In genomic region chr1:187949567-187949966, GRCh38 we compare ENCODE assay signal across 24 cellular contexts.
DNase-seq lines count a peak whose midpoint lies in the region; ATAC-seq, FAIRE-seq and TF ChIP-seq lines count a peak whose summit lies in the region.
"Had no signal": no experiment of that assay in that cellular context is flagged by ENCODE, and none has a peak within 500 bp of the region (broad histone marks: within the 10 kb centered on the region; RNA-seq: fewer than 3 reads in every experiment).

No MANE protein-coding gene starts in this region.

- H3K9ac ChIP-seq in BLaER1, result no peak overlapping the region
- no peak overlapping the region for H3K9ac ChIP-seq in OCI-LY3 (ENCODE audit: low read length)
- no peak overlapping the region for H3K9ac ChIP-seq in K562 (ENCODE audit: insufficient read depth in 1 of 2, low read depth in 2 of 2, low read length in 2 of 2)

- no TSS peak for BruUV-seq in K562 (replicated peaks; lab: Mats Ljungman, UMichigan)

- H3K4me3 ChIP-seq in A549, result no peak overlapping the region
- no peak overlapping the region for H3K4me3 ChIP-seq in BLaER1
- H3K4me3 ChIP-seq in OCI-LY3 (ENCODE audit: low read length), result no peak overlapping the region
- H3K4me3 ChIP-seq in K562, result no peak overlapping the region
- H3K4me3 ChIP-seq: GM12878 had no signal

- FAIRE-seq in A549 (lab: Jason Lieb, UNC) (no peak), K562 (lab: Jason Lieb, UNC) (no peak)
- FAIRE-seq: GM12878, GM12892, GM18507 had no signal

- H3K27ac ChIP-seq in A549, result no peak overlapping the region
- no peak overlapping the region for H3K27ac ChIP-seq in BLaER1
- H3K27ac ChIP-seq in OCI-LY3 (ENCODE audit: low read length), result 0 out of 2 replicates have a peak overlapping the region, but pooled peaks have one; percentile 3
- no peak overlapping the region for H3K27ac ChIP-seq in K562 (ENCODE audit: extremely low read depth, low read depth, low read length)

- H3K36me3 ChIP-seq in BLaER1 (no peaks in the 10 kb centered on the region), OCI-LY3 (replicated peaks; ENCODE audit: low read depth, low read length) (peaks cover 27% of the 10 kb centered on the region), K562 (ENCODE audit: control insufficient read depth, insufficient read depth, low read length) (no peaks in the 10 kb centered on the region)

- TF ChIP-seq RAD21 in A549 (conservative IDR thresholded peaks at IDR 0.05 in 1 of 2, IDR thresholded peaks at IDR 0.05 in 1 of 2) (no peak), K562 (CRISPR knock-in tag; conservative IDR thresholded peaks at IDR 0.05 in 1 of 2, IDR thresholded peaks at IDR 0.05 in 1 of 2) (no peak)

- H3K4me1 ChIP-seq in A549, result no peaks in the 10 kb centered on the region
- H3K4me1 ChIP-seq in BLaER1, result peaks cover 6% of the 10 kb centered on the region; the same call in 1 of the 2 replicates
- peaks cover 19% of the 10 kb centered on the region for H3K4me1 ChIP-seq in OCI-LY3 (ENCODE audit: low read length)
- no peaks in the 10 kb centered on the region for H3K4me1 ChIP-seq in K562 (replicated peaks in 1 of 2; ENCODE audit: control insufficient read depth in 2 of 2, insufficient read depth in 2 of 2, low read length in 2 of 2)

- no peaks in the 10 kb centered on the region for H4K20me1 ChIP-seq in BLaER1
- no peaks in the 10 kb centered on the region for H4K20me1 ChIP-seq in OCI-LY3 (ENCODE audit: insufficient read depth, low read length)
- no peaks in the 10 kb centered on the region for H4K20me1 ChIP-seq in K562 (replicated peaks; ENCODE audit: control insufficient read depth, insufficient read depth, low read length)

- no peaks in the 10 kb centered on the region for H3K79me2 ChIP-seq in OCI-LY3 (ENCODE audit: low read length)
- no peaks in the 10 kb centered on the region for H3K79me2 ChIP-seq in K562 (ENCODE audit: control insufficient read depth, insufficient read depth, low read length)

- intact Hi-C loops in K562 (cut with micrococcal nuclease), result no loop called here

- no peaks in the 10 kb centered on the region for H3K27me3 ChIP-seq in BLaER1
- H3K27me3 ChIP-seq in OCI-LY3 (ENCODE audit: low read depth, low read length), result no peaks in the 10 kb centered on the region
- no peaks in the 10 kb centered on the region for H3K27me3 ChIP-seq in K562 (ENCODE audit: control insufficient read depth in 2 of 2, insufficient read depth in 2 of 2, low read length in 2 of 2)

- TF ChIP-seq EP300 in A549 (IDR thresholded peaks at IDR 0.05), result no peak
- no peak for TF ChIP-seq EP300 in K562 (IDR thresholded peaks at IDR 0.05; ENCODE audit: low read length)

- H3K9me1 ChIP-seq in K562 (ENCODE audit: control insufficient read depth, insufficient read depth, low read length), result no peaks in the 10 kb centered on the region

- no peak for ATAC-seq in A549
- no peak for ATAC-seq in K562
- ATAC-seq in GM21447 (IDR thresholded peaks at IDR 0.05; ENCODE audit: unreplicated experiment), result no peak
- no peak for ATAC-seq in GM18867 (IDR thresholded peaks at IDR 0.05; ENCODE audit: unreplicated experiment)
- ATAC-seq: GM12878 had no signal

- TF ChIP-seq POLR2A in A549 (IDR thresholded peaks at IDR 0.05; ENCODE audit: low read length) (no peak), K562 (conservative IDR thresholded peaks at IDR 0.05) (no peak)

- DNase-seq in A549 (ENCODE audit: low read depth in 1 of 2, low spot score in 1 of 2) (no peak), K562 (ENCODE audit: extremely low read depth in 1 of 4, low spot score in 3 of 4) (no peak)
- no peak for DNase-seq in activated naive CD4-positive, alpha-beta T cell treated with Interleukin-2 at 50 U/mL for 16 hours
- DNase-seq: 8988T; AML-193; C1 segment of cervical spinal cord; CD4-positive, alpha-beta memory T cell; CD4-positive, CD25-positive, alpha-beta regulatory T cell; CD8-positive, alpha-beta memory T cell; COR-L47; DMS 273 treated with DMSO at 0.1 percent for 48 hours; DMS153; DMS53; DMS79; DND-41; EL; GDM1 had no signal

- TF ChIP-seq CTCF in A549 (IDR thresholded peaks at IDR 0.05) (no peak), OCI-LY3 (IDR thresholded peaks at IDR 0.05; ENCODE audit: low read depth, low read length) (no peak), K562 (IDR thresholded peaks at IDR 0.05 in 2 of 3, conservative IDR thresholded peaks at IDR 0.05 in 1 of 3; ENCODE audit: insufficient read depth in 2 of 3, low read depth in 1 of 3, low read length in 3 of 3) (no peak)

- POLR2A ChIA-PET in A549 (lab: Yijun Ruan, JAX) (no interaction called here), K562 (lab: Yijun Ruan, JAX) (no interaction called here)

- CTCF ChIA-PET in A549 (lab: Yijun Ruan, JAX) (no interaction called here), K562 (lab: Yijun Ruan, JAX; ENCODE audit: low intra/inter-chr PET ratio) (no interaction called here)

- 0 out of 2 replicates have a peak overlapping the region, but pooled peaks have one; percentile 12 for H2AFZ ChIP-seq in OCI-LY3 (ENCODE audit: low read depth, low read length)
- no peak overlapping the region for H2AFZ ChIP-seq in K562 (ENCODE audit: low read depth, low read length)

- H3K4me2 ChIP-seq in A549 (no peak overlapping the region), BLaER1 (0 out of 2 replicates have a peak overlapping the region, but pooled peaks have one; percentile 6), OCI-LY3 (ENCODE audit: low read length) (no peak overlapping the region), K562 (ENCODE audit: insufficient read depth, low read length) (no peak overlapping the region)

- H3K9me3 ChIP-seq in A549 (peaks cover 14% of the 10 kb centered on the region; the same call in 2 of the 3 replicates), BLaER1 (peaks cover 52% of the 10 kb centered on the region), OCI-LY3 (ENCODE audit: insufficient read depth, low read length) (peaks cover 34% of the 10 kb centered on the region; the same call in 1 of the 2 replicates), K562 (replicated peaks; ENCODE audit: control insufficient read depth, insufficient read depth, low read depth, low read length) (0 out of 2 replicates have a peak, but pooled peaks cover 4% of the 10 kb centered on the region)

- WGBS in A549 (ENCODE audit: missing lambda C conversion rate), result 52% methylated on average over 1 of the region's 1 CpG
- WGBS in K562 (ENCODE audit: insufficient coverage, low coverage, missing lambda C conversion rate), result 0% methylated on average over 1 of the region's 1 CpG

- in situ Hi-C loops in K562 (cut with MboI), result no loop called here

TF ChIP-seq in A549, 52 proteins besides CTCF, POLR2A, EP300 and RAD21:
- TF ChIP-seq MAFK (IDR thresholded peaks at IDR 0.05; ENCODE audit: partially characterized antibody) (peak; percentile 77), CHD4 (IDR thresholded peaks at IDR 0.05; ENCODE audit: borderline replicate concordance) (no peak)

TF ChIP-seq in K562, 482 proteins besides CTCF, POLR2A, EP300 and RAD21 (continues in another document):
- TF ChIP-seq SRSF9 (IDR thresholded peaks at IDR 0.05; ENCODE audit: borderline replicate concordance, low read depth, low read length) (no peak), CREB1 (IDR thresholded peaks at IDR 0.05) (no peak), CREB1 (CRISPR knock-in tag; IDR thresholded peaks at IDR 0.05) (no peak), C11orf30 (IDR thresholded peaks at IDR 0.05; ENCODE audit: low read depth) (peak; percentile 30; the same call in 1 of the 2 replicates), SOX6 (IDR thresholded peaks at IDR 0.05) (no peak)
- TF ChIP-seq, protein P1, sequence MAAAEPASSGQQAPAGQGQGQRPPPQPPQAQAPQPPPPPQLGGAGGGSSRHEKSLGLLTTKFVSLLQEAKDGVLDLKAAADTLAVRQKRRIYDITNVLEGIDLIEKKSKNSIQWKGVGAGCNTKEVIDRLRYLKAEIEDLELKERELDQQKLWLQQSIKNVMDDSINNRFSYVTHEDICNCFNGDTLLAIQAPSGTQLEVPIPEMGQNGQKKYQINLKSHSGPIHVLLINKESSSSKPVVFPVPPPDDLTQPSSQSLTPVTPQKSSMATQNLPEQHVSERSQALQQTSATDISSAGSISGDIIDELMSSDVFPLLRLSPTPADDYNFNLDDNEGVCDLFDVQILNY (CRISPR knock-in tag; IDR thresholded peaks at IDR 0.05), result no peak
- TF ChIP-seq, protein P2, sequence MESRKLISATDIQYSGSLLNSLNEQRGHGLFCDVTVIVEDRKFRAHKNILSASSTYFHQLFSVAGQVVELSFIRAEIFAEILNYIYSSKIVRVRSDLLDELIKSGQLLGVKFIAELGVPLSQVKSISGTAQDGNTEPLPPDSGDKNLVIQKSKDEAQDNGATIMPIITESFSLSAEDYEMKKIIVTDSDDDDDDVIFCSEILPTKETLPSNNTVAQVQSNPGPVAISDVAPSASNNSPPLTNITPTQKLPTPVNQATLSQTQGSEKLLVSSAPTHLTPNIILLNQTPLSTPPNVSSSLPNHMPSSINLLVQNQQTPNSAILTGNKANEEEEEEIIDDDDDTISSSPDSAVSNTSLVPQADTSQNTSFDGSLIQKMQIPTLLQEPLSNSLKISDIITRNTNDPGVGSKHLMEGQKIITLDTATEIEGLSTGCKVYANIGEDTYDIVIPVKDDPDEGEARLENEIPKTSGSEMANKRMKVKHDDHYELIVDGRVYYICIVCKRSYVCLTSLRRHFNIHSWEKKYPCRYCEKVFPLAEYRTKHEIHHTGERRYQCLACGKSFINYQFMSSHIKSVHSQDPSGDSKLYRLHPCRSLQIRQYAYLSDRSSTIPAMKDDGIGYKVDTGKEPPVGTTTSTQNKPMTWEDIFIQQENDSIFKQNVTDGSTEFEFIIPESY (CRISPR knock-in tag; IDR thresholded peaks at IDR 0.05), result no peak

Comparison
In these comparisons a context has a peak if more than half of its experiments do, and no peak if none do; other contexts are left out.
1. Of the 35 proteins assayed by ChIP-seq in both K562 and A549: peak only in K562: none; only in A549: none; in both: MAFK; in neither: 34.